In genomic region chr19:45780448-45781281, GRCh38 we compare ENCODE assay signal across 12 cellular contexts. TPM values are rescaled to one million over a fixed set of nuclear protein-coding genes. Genes with fewer than 3 reads are reported as not detected.
DNase-seq lines count a peak whose midpoint lies in the region; ATAC-seq and TF ChIP-seq lines count a peak whose summit lies in the region.
"Had no signal": no experiment of that assay in that cellular context is flagged by ENCODE, and none has a peak within 500 bp of the region (broad histone marks: within the 10 kb centered on the region; RNA-seq: fewer than 3 reads in every experiment).

No MANE protein-coding gene starts in this region.

- in situ Hi-C loops in T47D (cut with HindIII; ENCODE audit: low pct_unique_long_range_greater_than_20kb, low sequenced_read_pairs): no loop called here

- intact Hi-C loops in Right ventricle myocardium inferior (cut with DNase I) (no loop called here), upper lobe of right lung (cut with DNase I) (no loop called here)

- H3K27me3 ChIP-seq in cardiac muscle cell (no peaks in the 10 kb centered on the region), muscle layer of colon (ENCODE audit: control insufficient read depth in 1 of 2, insufficient read depth in 2 of 2, low read length in 2 of 2) (no peaks in the 10 kb centered on the region), upper lobe of right lung (no peaks in the 10 kb centered on the region)

- no peak for ATAC-seq in Right ventricle myocardium inferior
- no peak for ATAC-seq in upper lobe of right lung

- H3K4me3 ChIP-seq in cardiac muscle cell: no peak overlapping the region
- H3K4me3 ChIP-seq in muscle layer of colon (ENCODE audit: low read depth in 1 of 2, low read length in 2 of 2): peak overlapping the region; percentile 87 to 92
- peak overlapping the region; percentile 56 for H3K4me3 ChIP-seq in upper lobe of right lung

- H3K36me3 ChIP-seq in cardiac muscle cell: peaks cover 22% of the 10 kb centered on the region
- H3K36me3 ChIP-seq in muscle layer of colon (ENCODE audit: insufficient read depth, low read length): peaks cover 42% of the 10 kb centered on the region
- H3K36me3 ChIP-seq in upper lobe of right lung: peaks cover 15% of the 10 kb centered on the region

- no peak for TF ChIP-seq CTCF in cardiac muscle cell (IDR thresholded peaks at IDR 0.05; ENCODE audit: low read depth, low read length)
- TF ChIP-seq CTCF in upper lobe of right lung (IDR thresholded peaks at IDR 0.05): no peak

- H3K27ac ChIP-seq in cardiac muscle cell (peak overlapping the region; percentile 97), muscle layer of colon (ENCODE audit: low read depth, low read length) (peak overlapping the region; percentile 88), upper lobe of right lung (peak overlapping the region; percentile 73)

- H3K9me3 ChIP-seq in cardiac muscle cell (ENCODE audit: low read depth) (no peaks in the 10 kb centered on the region), muscle layer of colon (ENCODE audit: low read length) (no peaks in the 10 kb centered on the region), upper lobe of right lung (no peaks in the 10 kb centered on the region)

- H3K9ac ChIP-seq in muscle layer of colon (ENCODE audit: low read length): peak overlapping the region; percentile 58

- peaks cover 43% of the 10 kb centered on the region for H3K4me1 ChIP-seq in cardiac muscle cell (ENCODE audit: low read depth)
- H3K4me1 ChIP-seq in muscle layer of colon (ENCODE audit: insufficient read depth, low read length): peaks cover 52% of the 10 kb centered on the region
- H3K4me1 ChIP-seq in upper lobe of right lung: peaks cover 22% of the 10 kb centered on the region

- DNase-seq in cardiac muscle cell (ENCODE audit: low read depth in 1 of 2, low spot score in 1 of 2) (no peak), Right ventricle myocardium inferior (ENCODE audit: missing footprints) (no peak), T47D (ENCODE audit: low read depth in 1 of 2, low spot score in 1 of 2) (peak; percentile 63 to 73), upper lobe of right lung (no peak), 8988T (no peak), activated gamma-delta T cell treated with Interleukin-2 at 50 U/mL for 16 hours (no peak)
- DNase-seq in stimulated activated CD4-positive, alpha-beta T cell treated with anti-CD3 and anti-CD28 coated beads, Interleukin-15, amount 100 ng/mL, for 24 hours: no peak
- DNase-seq: activated CD4-positive, CD25-positive, alpha-beta regulatory T cell; activated naive CD4-positive, alpha-beta T cell treated with anti-CD3 and anti-CD28 coated beads, Interleukin-2, amount 50 U/mL, for 16 hours; stimulated activated CD4-positive, alpha-beta T cell treated with anti-CD3 and anti-CD28 coated beads, Interleukin-1b, Interleukin-23, amount 100 ng/mL, for 48 hours had no signal

RNA-seq across cellular contexts. Expression of gene DMPK, which starts 1.6 kb away (rescaled TPM):
- total RNA-seq in cardiac muscle cell: 92.7 and 142 TPM in 2 replicates
- polyA plus RNA-seq in cardiac muscle cell: 94.9 and 98.7 TPM in 2 replicates
- total RNA-seq in Right ventricle myocardium inferior: 233 TPM
- total RNA-seq in upper lobe of right lung: 50.1 TPM

RNA-seq across cellular contexts. Expression of gene SIX5, which starts 11.6 kb away (rescaled TPM):
- 78.8 and 88.2 TPM in 2 replicates for total RNA-seq in cardiac muscle cell
- 40.4 and 41.1 TPM in 2 replicates for polyA plus RNA-seq in cardiac muscle cell
- total RNA-seq in Right ventricle myocardium inferior: 22.3 TPM
- total RNA-seq in upper lobe of right lung: 15.5 TPM

RNA-seq across cellular contexts. Expression of gene DMWD, which starts 12.0 kb away (rescaled TPM):
- 65.1 and 112 TPM in 2 replicates for total RNA-seq in cardiac muscle cell
- polyA plus RNA-seq in cardiac muscle cell: 138 and 163 TPM in 2 replicates
- 52.0 TPM for total RNA-seq in Right ventricle myocardium inferior
- 58.7 TPM for total RNA-seq in upper lobe of right lung

RNA-seq across cellular contexts. Expression of gene RSPH6A, which starts 34.4 kb away (rescaled TPM):
- total RNA-seq in cardiac muscle cell: 0.07 and 0.27 TPM in 2 replicates
- polyA plus RNA-seq in cardiac muscle cell: 0.45 TPM in 1 of 2 replicates, not detected in the other
- total RNA-seq in Right ventricle myocardium inferior: not detected
- 0.38 TPM for total RNA-seq in upper lobe of right lung
- polyA plus RNA-seq: liver had no signal

RNA-seq across cellular contexts. Expression of gene MEIOSIN, which starts 47.4 kb away (rescaled TPM):
- total RNA-seq in cardiac muscle cell: 0.11 and 0.33 TPM in 2 replicates
- 0.07 and 0.18 TPM in 2 replicates for polyA plus RNA-seq in cardiac muscle cell
- not detected for total RNA-seq in Right ventricle myocardium inferior
- not detected for total RNA-seq in upper lobe of right lung
- total RNA-seq: liver had no signal
- polyA plus RNA-seq: liver had no signal

Comparison
In these comparisons a context has a peak if more than half of its experiments do, and no peak if none do; other contexts are left out.
1. DNase-seq: peak in T47D (2 of 2); none in cardiac muscle cell (0 of 2), Right ventricle myocardium inferior (single experiment), upper lobe of right lung (single experiment), 8988T (single experiment), stimulated activated CD4-positive, alpha-beta T cell treated with anti-CD3 and anti-CD28 coated beads, Interleukin-15, amount 100 ng/mL, for 24 hours (single experiment) and activated gamma-delta T cell treated with Interleukin-2 at 50 U/mL for 16 hours (single experiment).
2. Peak in every context shown above with its lines, with median percentiles within 50 percentile points of each other: H3K27ac ChIP-seq.